17 cellular contexts compared by ENCODE assay signal in genomic region chr15:89794627-89795241, GRCh38. TPM values are rescaled to one million over a fixed set of nuclear protein-coding genes. Genes with fewer than 3 reads are reported as not detected.
A peak's percentile ranks its signal among the peaks of the same experiment; 100 is the strongest.
DNase-seq lines count a peak whose midpoint lies in the region; ATAC-seq, FAIRE-seq and TF ChIP-seq lines count a peak whose summit lies in the region.
"Had no signal": no experiment of that assay in that cellular context is flagged by ENCODE, and none has a peak within 500 bp of the region (broad histone marks: within the 10 kb centered on the region; RNA-seq: fewer than 3 reads in every experiment).

No MANE protein-coding gene starts in this region.

- peaks cover 10 to 47% of the 10 kb centered on the region in 2 experiments for H3K36me3 ChIP-seq in endothelial cell of umbilical vein (ENCODE audit: control insufficient read depth in 2 of 2, extremely low read depth in 1 of 2, insufficient read depth in 2 of 2, low read length in 2 of 2)
- H3K36me3 ChIP-seq: BLaER1, cardiac muscle cell had no signal

- no peaks in the 10 kb centered on the region for H4K20me1 ChIP-seq in endothelial cell of umbilical vein (replicated peaks; ENCODE audit: control insufficient read depth, extremely low read depth, insufficient read depth, low read length)

- peak; percentile 99 for FAIRE-seq in endothelial cell of umbilical vein (lab: Jason Lieb, UNC)

- H3K4me2 ChIP-seq in endothelial cell of umbilical vein (ENCODE audit: insufficient read depth, low read length): peak overlapping the region; percentile 33
- H3K4me2 ChIP-seq: BLaER1 had no signal

- peaks cover 4% of the 10 kb centered on the region for H3K79me2 ChIP-seq in endothelial cell of umbilical vein (ENCODE audit: control insufficient read depth, insufficient read depth, low read length)

- H3K4me1 ChIP-seq in endothelial cell of umbilical vein (ENCODE audit: control insufficient read depth, extremely low read depth, insufficient read depth, low read length): peaks cover 19% of the 10 kb centered on the region

- H3K27ac ChIP-seq in endothelial cell of umbilical vein (ENCODE audit: insufficient read depth, low read depth, low read length): peak overlapping the region; percentile 52
- H3K27ac ChIP-seq: BLaER1, cardiac muscle cell, SJSA1 had no signal

- intact Hi-C loops in endothelial cell of umbilical vein (cut with micrococcal nuclease): loop anchor here (2.0 kb wide), 3 partner anchors 18 to 54 kb away; partner anchors contain the start of genes ANPEP and MESP2

- H3K27me3 Mint-ChIP-seq in mesothelial cell of epicardium (ENCODE audit: low read depth): no peaks in the 10 kb centered on the region

- H3K9me3 ChIP-seq in endothelial cell of umbilical vein (replicated peaks; ENCODE audit: control insufficient read depth, insufficient read depth, low read length): no peaks in the 10 kb centered on the region
- H3K9me3 ChIP-seq: BLaER1, SJSA1 had no signal

- no peak for TF ChIP-seq POLR2A in endothelial cell of umbilical vein (IDR thresholded peaks at IDR 0.05; ENCODE audit: low read depth, low read length)

- H3K4me3 Mint-ChIP-seq in mesothelial cell of epicardium: no peak overlapping the region
- H3K4me3 Mint-ChIP-seq: activated T-cell treated with anti-CD3 and anti-CD28 coated beads, Interleukin-2, amount 50 U/mL, for 4 hours; memory B cell had no signal

- dilution Hi-C loops in endothelial cell of umbilical vein (cut with MboI; ENCODE audit: extremely low pct_ligation_motif_present, low sequenced_read_pairs): no loop called here

- CTCF ChIA-PET in endothelial cell of umbilical vein (lab: Charles Lee): interaction anchor here (0.7 to 2.1 kb wide), 10 partner anchors 12 to 80 kb away, joined by 3 to 22 read pairs (median 5); no protein-coding TSS in a partner anchor

- H3K36me3 Mint-ChIP-seq in mesothelial cell of epicardium: peaks cover 1% of the 10 kb centered on the region

- H3K4me1 Mint-ChIP-seq in mesothelial cell of epicardium: peaks cover 12% of the 10 kb centered on the region

- peak overlapping the region; percentile 22 for H3K9ac ChIP-seq in endothelial cell of umbilical vein (replicated peaks; ENCODE audit: extremely low read depth, insufficient read depth, low read length)
- H3K9ac ChIP-seq: BLaER1 had no signal

- in situ Hi-C loops in Caki2 (cut with HindIII; ENCODE audit: low pct_unique_long_range_greater_than_20kb, low sequenced_read_pairs): no loop called here

- H3K9me3 Mint-ChIP-seq in mesothelial cell of epicardium: peaks cover 3% of the 10 kb centered on the region
- H3K9me3 Mint-ChIP-seq: activated T-cell treated with anti-CD3 and anti-CD28 coated beads, Interleukin-2, amount 50 U/mL, for 4 hours had no signal

- BruUV-seq in endothelial cell of umbilical vein (replicated peaks; lab: Mats Ljungman, UMichigan): no TSS peak

- no peaks in the 10 kb centered on the region for H3K27me3 ChIP-seq in endothelial cell of umbilical vein (ENCODE audit: control insufficient read depth in 2 of 2, insufficient read depth in 2 of 2, low read length in 2 of 2)
- H3K27me3 ChIP-seq: BLaER1, cardiac muscle cell, SJSA1 had no signal

- TF ChIP-seq CTCF in endothelial cell of umbilical vein (IDR thresholded peaks at IDR 0.05; ENCODE audit: extremely low read depth in 1 of 2, insufficient read depth in 1 of 2, low read depth in 1 of 2, low read length in 2 of 2) (no peak), mesothelial cell of epicardium (IDR thresholded peaks at IDR 0.05; ENCODE audit: unreplicated experiment) (no peak)

- peak; percentile 18 for DNase-seq in Caki2 (ENCODE audit: low read depth)
- peak; percentile 13 for DNase-seq in NCI-H69 (lab: John Stamatoyannopoulos, UW)
- DNase-seq in endothelial cell of umbilical vein (ENCODE audit: low read depth, low spot score): peak; percentile 95
- DNase-seq in mesothelial cell of epicardium (ENCODE audit: low spot score in 2 of 2, unreplicated experiment in 2 of 2): no peak
- no peak for DNase-seq in NK-92 treated with Interleukin-12 subunit alpha and Interleukin-12 subunit beta, amount 100 ng/mL, for 24 hours (lab: John Stamatoyannopoulos, UW)
- no peak for DNase-seq in NCI-H446 (lab: John Stamatoyannopoulos, UW)
- DNase-seq: activated CD4-positive, CD25-positive, alpha-beta regulatory T cell; activated T-cell treated with anti-CD3 and anti-CD28 coated beads, Interleukin-2, amount 50 U/mL, for 4 hours; Kasumi-1; trophoblast cell had no signal

- POLR2A ChIA-PET in endothelial cell of umbilical vein (lab: Charles Lee): interaction anchor here (0.6 to 1.5 kb wide), 4 partner anchors 41 to 139 kb away, joined by 3 to 5 read pairs (median 3); no protein-coding TSS in a partner anchor

- H3K4me3 ChIP-seq in endothelial cell of umbilical vein (replicated peaks in 1 of 3; ENCODE audit: insufficient read depth in 1 of 3, low read depth in 1 of 3, low read length in 3 of 3): no peak overlapping the region
- H3K4me3 ChIP-seq: BLaER1, cardiac muscle cell, SJSA1 had no signal

- H2AFZ ChIP-seq in endothelial cell of umbilical vein (ENCODE audit: low read depth, low read length): no peak overlapping the region

- ATAC-seq in GM21515 (IDR thresholded peaks at IDR 0.05; ENCODE audit: unreplicated experiment): no peak
- no peak for ATAC-seq in GM21447 (IDR thresholded peaks at IDR 0.05; ENCODE audit: unreplicated experiment)
- ATAC-seq: activated T-cell treated with anti-CD3 and anti-CD28 coated beads, Interleukin-2, amount 50 U/mL, for 4 hours had no signal

- H3K27ac Mint-ChIP-seq in mesothelial cell of epicardium: peak overlapping the region; percentile 68
- H3K27ac Mint-ChIP-seq: memory B cell had no signal

- no peaks in the 10 kb centered on the region for H3K9me1 ChIP-seq in endothelial cell of umbilical vein (replicated peaks; ENCODE audit: control insufficient read depth, extremely low read depth, insufficient read depth, low read length)

TF ChIP-seq in endothelial cell of umbilical vein, 7 proteins besides CTCF, POLR2A, EP300 and RAD21:
- no peak for TF ChIP-seq JUN (IDR thresholded peaks at IDR 0.05; ENCODE audit: borderline replicate concordance, insufficient read depth, insufficient read length, low read depth)
- TF ChIP-seq MAX (IDR thresholded peaks at IDR 0.05; ENCODE audit: insufficient read depth, insufficient read length): no peak
- no peak for TF ChIP-seq EZH2 (IDR thresholded peaks at IDR 0.05; ENCODE audit: borderline replicate concordance, low read depth, low read length, severe bottlenecking)
- TF ChIP-seq GATA2 (IDR thresholded peaks at IDR 0.05; ENCODE audit: insufficient read depth, insufficient read length, low read depth, low read length): no peak
- TF ChIP-seq POLR2AphosphoS5 (IDR thresholded peaks at IDR 0.05; ENCODE audit: insufficient read depth, low read depth, low read length): no peak

RNA-seq across cellular contexts. Expression of gene MESP2, which starts 18.6 kb away (rescaled TPM):
- total RNA-seq in Caki2 (2014; rRNA removed; shearing (Covaris generic); ENCODE audit: low replicate concordance): 0.43 and 1.4 TPM in 2 replicates
- total RNA-seq in endothelial cell of umbilical vein (0.42 TPM in 1 of 2 replicates, not detected in the other), mesothelial cell of epicardium (0.29 TPM in 1 of 3 replicates, not detected in the others)
- 0.21 and 0.43 TPM in 2 replicates for polyA plus RNA-seq in endothelial cell of umbilical vein
- polyA plus RNA-seq in endothelial cell of umbilical vein (2011; cell fraction: cytosol; rRNA removed): 0.14 and 0.22 TPM in 2 replicates
- not detected in 2 replicates for polyA plus RNA-seq in endothelial cell of umbilical vein (2011; cell fraction: nucleus; rRNA removed)
- 0.27 and 0.64 TPM in 2 replicates for polyA plus RNA-seq in endothelial cell of umbilical vein (2012)
- not detected in 2 replicates for polyA minus RNA-seq in endothelial cell of umbilical vein
- not detected for polyA minus RNA-seq in endothelial cell of umbilical vein (2011; cell fraction: cytosol; rRNA and poly(A)+ RNA removed)
- not detected in 2 replicates for polyA minus RNA-seq in endothelial cell of umbilical vein (2011; cell fraction: nucleus; rRNA and poly(A)+ RNA removed)
- total RNA-seq: activated T-cell treated with anti-CD3 and anti-CD28 coated beads, Interleukin-2, amount 50 U/mL, for 4 hours; NCI-H460; SJSA1 had no signal

RNA-seq across cellular contexts. Expression of gene ANPEP, which starts 19.9 kb away (rescaled TPM):
- total RNA-seq in Caki2 (2014; rRNA removed; shearing (Covaris generic); ENCODE audit: low replicate concordance): not detected in 2 replicates
- total RNA-seq in endothelial cell of umbilical vein (199 and 221 TPM in 2 replicates), mesothelial cell of epicardium (12.5 to 16.3 TPM (median 15.8 TPM) in 3 replicates)
- polyA plus RNA-seq in endothelial cell of umbilical vein: 177 and 190 TPM in 2 replicates
- polyA plus RNA-seq in endothelial cell of umbilical vein (2011; cell fraction: cytosol; rRNA removed): 189 and 193 TPM in 2 replicates
- 268 and 281 TPM in 2 replicates for polyA plus RNA-seq in endothelial cell of umbilical vein (2011; cell fraction: nucleus; rRNA removed)
- polyA plus RNA-seq in endothelial cell of umbilical vein (2012): 227 and 501 TPM in 2 replicates
- polyA minus RNA-seq in endothelial cell of umbilical vein: 193 and 209 TPM in 2 replicates
- not detected for polyA minus RNA-seq in endothelial cell of umbilical vein (2011; cell fraction: cytosol; rRNA and poly(A)+ RNA removed)
- 83.8 and 94.2 TPM in 2 replicates for polyA minus RNA-seq in endothelial cell of umbilical vein (2011; cell fraction: nucleus; rRNA and poly(A)+ RNA removed)

RNA-seq across cellular contexts. Expression of gene MESP1, which starts 43.7 kb away (rescaled TPM):
- total RNA-seq in Caki2 (2014; rRNA removed; shearing (Covaris generic); ENCODE audit: low replicate concordance): 2.1 and 4.7 TPM in 2 replicates
- 1.0 and 1.7 TPM in 2 replicates for total RNA-seq in endothelial cell of umbilical vein
- polyA plus RNA-seq in endothelial cell of umbilical vein: 0.68 and 1.0 TPM in 2 replicates
- polyA plus RNA-seq in endothelial cell of umbilical vein (2011; cell fraction: cytosol; rRNA removed): 0.21 and 0.35 TPM in 2 replicates
- 0.08 and 0.22 TPM in 2 replicates for polyA plus RNA-seq in endothelial cell of umbilical vein (2011; cell fraction: nucleus; rRNA removed)
- 1.00 and 1.3 TPM in 2 replicates for polyA plus RNA-seq in endothelial cell of umbilical vein (2012)
- polyA minus RNA-seq in endothelial cell of umbilical vein: not detected in 2 replicates
- polyA minus RNA-seq in endothelial cell of umbilical vein (2011; cell fraction: cytosol; rRNA and poly(A)+ RNA removed): 4.2 TPM
- 0.24 and 0.53 TPM in 2 replicates for polyA minus RNA-seq in endothelial cell of umbilical vein (2011; cell fraction: nucleus; rRNA and poly(A)+ RNA removed)
- total RNA-seq in mesothelial cell of epicardium: 0.18 to 0.89 TPM in 2 of 3 replicates, not detected in the other

Comparison
In these comparisons a context has a peak if more than half of its experiments do, and no peak if none do; other contexts are left out.
1. DNase-seq: peak in Caki2 (single experiment), NCI-H69 (single experiment) and endothelial cell of umbilical vein (single experiment); none in mesothelial cell of epicardium (0 of 2), NK-92 treated with Interleukin-12 subunit alpha and Interleukin-12 subunit beta, amount 100 ng/mL, for 24 hours (single experiment) and NCI-H446 (0 of 2).
2. RNA of gene ANPEP, which starts 19.9 kb away (total RNA-seq): 199 to 221 TPM in endothelial cell of umbilical vein and 12.5 to 16.3 TPM in mesothelial cell of epicardium; not detected in Caki2; every median in the first group is over 10 times any median in the second.